26 cellular contexts compared by ENCODE assay signal in the genomic region with DNA sequence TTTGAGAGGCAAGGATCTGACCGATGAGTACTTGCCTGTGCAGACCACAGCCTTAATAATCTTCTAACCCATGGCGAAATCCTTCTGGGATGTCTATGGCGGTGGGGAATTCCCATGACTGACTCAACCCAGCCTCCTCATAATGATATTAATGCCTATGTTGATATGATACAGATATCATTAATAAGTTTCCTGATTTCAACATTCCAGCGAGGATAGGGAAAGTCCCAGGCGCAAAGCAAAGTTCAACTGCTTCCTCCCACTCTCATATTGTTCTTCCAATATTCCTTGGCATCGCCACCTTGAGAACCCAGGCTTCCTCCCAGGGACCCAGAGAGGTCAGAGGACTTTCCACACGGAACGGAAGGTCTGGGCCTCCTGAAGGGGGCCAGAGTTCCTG.
DNase-seq lines count a peak whose midpoint lies in the region; ATAC-seq and TF ChIP-seq lines count a peak whose summit lies in the region.
"Had no signal": no experiment of that assay in that cellular context is flagged by ENCODE, and none has a peak within 500 bp of the region (broad histone marks: within the 10 kb centered on the region; RNA-seq: fewer than 3 reads in every experiment).

No MANE protein-coding gene starts in this region.

- no peaks in the 10 kb centered on the region for H3K9me3 ChIP-seq in left ventricle myocardium inferior (replicated peaks)
- no peaks in the 10 kb centered on the region for H3K9me3 ChIP-seq in WERI-Rb-1 (ENCODE audit: severe bottlenecking)
- H3K9me3 ChIP-seq in mucosa of descending colon: no peaks in the 10 kb centered on the region
- H3K9me3 ChIP-seq: SJSA1 had no signal

- H3K4me3 Mint-ChIP-seq in nephron progenitor cell: no peak overlapping the region
- H3K4me3 Mint-ChIP-seq: IgD-negative memory B cell had no signal

- H3K36me3 Mint-ChIP-seq in nephron progenitor cell (ENCODE audit: low read depth): no peaks in the 10 kb centered on the region
- H3K36me3 Mint-ChIP-seq: IgD-negative memory B cell had no signal

- intact Hi-C loops in cardiac septum (cut with DNase I): no loop called here
- intact Hi-C loops in left ventricle myocardium inferior (cut with micrococcal nuclease): no loop called here
- intact Hi-C loops in mucosa of descending colon (cut with DNase I, micrococcal nuclease): no loop called here

- no peaks in the 10 kb centered on the region for H3K9me3 Mint-ChIP-seq in nephron progenitor cell

- H3K36me3 ChIP-seq in left ventricle myocardium inferior (no peaks in the 10 kb centered on the region), WERI-Rb-1 (no peaks in the 10 kb centered on the region), mucosa of descending colon (ENCODE audit: low read depth) (no peaks in the 10 kb centered on the region)
- H3K36me3 ChIP-seq: SJSA1 had no signal

- TF ChIP-seq CTCF in left ventricle myocardium inferior (IDR thresholded peaks at IDR 0.05; ENCODE audit: borderline replicate concordance) (no peak), WERI-Rb-1 (IDR thresholded peaks at IDR 0.05; ENCODE audit: low read depth, low read length) (no peak), nephron progenitor cell (IDR thresholded peaks at IDR 0.05) (no peak), mucosa of descending colon (IDR thresholded peaks at IDR 0.05) (no peak)

- no peaks in the 10 kb centered on the region for H3K4me1 Mint-ChIP-seq in nephron progenitor cell
- H3K4me1 Mint-ChIP-seq: IgD-negative memory B cell had no signal

- DNase-seq in cardiac septum (ENCODE audit: low spot score) (peak; percentile 35), left ventricle myocardium inferior (no peak), mesenteric fat pad (ENCODE audit: low spot score) (peak; percentile 60), WERI-Rb-1 (no peak), NCI-H748 treated with DMSO at 0.1 percent for 48 hours (lab: John Stamatoyannopoulos, UW) (no peak), nephron progenitor cell (no peak), mucosa of descending colon (no peak)
- DNase-seq: 8988T, ACHN, DMS153, DND-41, HCEC 1CT, NCI-H1092, NCI-H1417 treated with DMSO at 0.1 percent for 48 hours, NCI-H187, NCI-H2081 treated with DMSO at 0.1 percent for 48 hours, NCI-H2171, NCI-H524, NCI-H774, PC-3 had no signal

- H3K4me1 ChIP-seq in left ventricle myocardium inferior: no peaks in the 10 kb centered on the region
- no peaks in the 10 kb centered on the region for H3K4me1 ChIP-seq in mucosa of descending colon (ENCODE audit: low read depth)
- H3K4me1 ChIP-seq: SJSA1 had no signal

- no peak overlapping the region for H3K27ac Mint-ChIP-seq in nephron progenitor cell
- H3K27ac Mint-ChIP-seq: IgD-negative memory B cell had no signal

- H3K27me3 ChIP-seq in left ventricle myocardium inferior (ENCODE audit: low read depth): peaks cover 34% of the 10 kb centered on the region
- peaks cover 83% of the 10 kb centered on the region for H3K27me3 ChIP-seq in WERI-Rb-1 (ENCODE audit: insufficient read depth, low read depth, severe bottlenecking)
- H3K27me3 ChIP-seq: SJSA1 had no signal

- H3K27ac ChIP-seq in left ventricle myocardium inferior (replicated peaks) (no peak overlapping the region), WERI-Rb-1 (no peak overlapping the region)
- H3K27ac ChIP-seq: HL-60, KMS-11, SJSA1 had no signal

- H3K4me3 ChIP-seq in left ventricle myocardium inferior: no peak overlapping the region
- no peak overlapping the region for H3K4me3 ChIP-seq in WERI-Rb-1 (ENCODE audit: low read depth, low read length)
- no peak overlapping the region for H3K4me3 ChIP-seq in mucosa of descending colon
- H3K4me3 ChIP-seq: SJSA1 had no signal

- peaks cover 16% of the 10 kb centered on the region for H3K27me3 Mint-ChIP-seq in nephron progenitor cell (ENCODE audit: low read depth, poor library complexity)

- ATAC-seq in esophagus mucosa: peak; percentile 35
- no peak for ATAC-seq in mucosa of descending colon
- ATAC-seq: PC-3, Right ventricle myocardium inferior had no signal

Comparison
In these comparisons a context has a peak if more than half of its experiments do, and no peak if none do; other contexts are left out.
1. DNase-seq: peak in cardiac septum (single experiment) and mesenteric fat pad (single experiment); none in left ventricle myocardium inferior (single experiment), WERI-Rb-1 (single experiment), NCI-H748 treated with DMSO at 0.1 percent for 48 hours (single experiment), nephron progenitor cell (single experiment) and mucosa of descending colon (0 of 3).